In genomic region chr1:10640079-10640578, GRCh38 we compare ENCODE assay signal across 15 cellular contexts.
A peak's percentile ranks its signal among the peaks of the same experiment; 100 is the strongest.
DNase-seq lines count a peak whose midpoint lies in the region; ATAC-seq, FAIRE-seq and TF ChIP-seq lines count a peak whose summit lies in the region.
"Had no signal": no experiment of that assay in that cellular context is flagged by ENCODE, and none has a peak within 500 bp of the region (broad histone marks: within the 10 kb centered on the region; RNA-seq: fewer than 3 reads in every experiment).

No MANE protein-coding gene starts in this region.

- no peaks in the 10 kb centered on the region for H3K36me3 Mint-ChIP-seq in chondrocyte (ENCODE audit: low read depth)

- peak; percentile 57 for ATAC-seq in Right ventricle myocardium inferior
- ATAC-seq in GM21786 (IDR thresholded peaks at IDR 0.05; ENCODE audit: unreplicated experiment): no peak
- ATAC-seq: activated CD8-positive, alpha-beta T cell treated with anti-CD3 and anti-CD28 coated beads, Interleukin-2, amount 10 ng/mL, durations not matched to agents 7 days and 5 days; activated naive CD8-positive, alpha-beta T cell treated with anti-CD3 and anti-CD28 coated beads, Interleukin-2, amount 50 U/mL, for 24 hours had no signal

- no peaks in the 10 kb centered on the region for H3K27me3 ChIP-seq in SJCRH30

- DNase-seq in Right ventricle myocardium inferior (ENCODE audit: missing footprints) (no peak), cardiac septum (ENCODE audit: low spot score) (no peak), SJCRH30 (peak; percentile 56 to 69), left kidney (ENCODE audit: low read depth, low spot score) (peak; percentile 52), GM12891 (ENCODE audit: insufficient read length, low spot score) (no peak), chondrocyte (ENCODE audit: low spot score) (no peak), mesenteric fat pad (ENCODE audit: low spot score) (no peak)
- DNase-seq: activated CD8-positive, alpha-beta T cell treated with anti-CD3 and anti-CD28 coated beads, Interleukin-2, amount 10 ng/mL, durations not matched to agents 7 days and 5 days; activated naive CD8-positive, alpha-beta T cell treated with anti-CD3 and anti-CD28 coated beads, Interleukin-2, amount 50 U/mL, for 24 hours; effector CD8-positive, alpha-beta T cell; GDM1; GM23248; NCI-H187; stimulated activated naive CD4-positive, alpha-beta T cell treated with Interleukin-2 at 50 U/mL for 16 hours had no signal

- H3K36me3 ChIP-seq in SJCRH30: no peaks in the 10 kb centered on the region

- H3K9me3 ChIP-seq in SJCRH30 (replicated peaks): no peaks in the 10 kb centered on the region

- peaks cover 16% of the 10 kb centered on the region for H3K4me1 Mint-ChIP-seq in chondrocyte (ENCODE audit: low read depth)

- no peak for TF ChIP-seq POLR2A in GM12891 (IDR thresholded peaks at IDR 0.05; ENCODE audit: low read depth, low read length)

- no peaks in the 10 kb centered on the region for H3K9me3 Mint-ChIP-seq in chondrocyte (ENCODE audit: low read depth)
- H3K9me3 Mint-ChIP-seq: activated naive CD8-positive, alpha-beta T cell treated with anti-CD3 and anti-CD28 coated beads, Interleukin-2, amount 50 U/mL, for 24 hours had no signal

- FAIRE-seq in GM12891 (lab: Jason Lieb, UNC): no peak

- peaks cover 19% of the 10 kb centered on the region for H3K4me1 ChIP-seq in SJCRH30

- no peak overlapping the region for H3K27ac ChIP-seq in SJCRH30
- H3K27ac ChIP-seq: GM23248 had no signal

- H3K4me3 ChIP-seq in SJCRH30: no peak overlapping the region
- H3K4me3 ChIP-seq: GM23248 had no signal

- intact Hi-C loops in Right ventricle myocardium inferior (cut with DNase I): loop anchor here (10.0 kb wide), 1 partner anchor 115 kb away; no protein-coding TSS in a partner anchor
- intact Hi-C loops in cardiac septum (cut with DNase I): no loop called here

- no peak for TF ChIP-seq CTCF in chondrocyte (IDR thresholded peaks at IDR 0.05)

- no peak overlapping the region for H3K4me3 Mint-ChIP-seq in chondrocyte (ENCODE audit: unreplicated experiment)
- H3K4me3 Mint-ChIP-seq: activated CD8-positive, alpha-beta T cell treated with anti-CD3 and anti-CD28 coated beads, Interleukin-2, amount 10 ng/mL, durations not matched to agents 7 days and 5 days; activated naive CD8-positive, alpha-beta T cell treated with anti-CD3 and anti-CD28 coated beads, Interleukin-2, amount 50 U/mL, for 24 hours had no signal

- H3K27me3 Mint-ChIP-seq in chondrocyte (ENCODE audit: low read depth): no peaks in the 10 kb centered on the region

- H3K27ac Mint-ChIP-seq in chondrocyte (ENCODE audit: unreplicated experiment): no peak overlapping the region
- H3K27ac Mint-ChIP-seq: activated CD8-positive, alpha-beta T cell treated with anti-CD3 and anti-CD28 coated beads, Interleukin-2, amount 10 ng/mL, durations not matched to agents 7 days and 5 days; activated naive CD8-positive, alpha-beta T cell treated with anti-CD3 and anti-CD28 coated beads, Interleukin-2, amount 50 U/mL, for 24 hours had no signal

TF ChIP-seq in GM12891, 5 proteins besides CTCF, POLR2A, EP300 and RAD21:
- TF ChIP-seq SPI1 (IDR thresholded peaks at IDR 0.05; ENCODE audit: low read depth, low read length) (no peak), PAX5 (IDR thresholded peaks at IDR 0.05; ENCODE audit: insufficient read depth, low read length, severe bottlenecking) (no peak), POU2F2 (IDR thresholded peaks at IDR 0.05; ENCODE audit: low read depth, low read length) (no peak), POLR2AphosphoS5 (IDR thresholded peaks at IDR 0.05; ENCODE audit: low read depth, low read length) (no peak), TAF1 (IDR thresholded peaks at IDR 0.05; ENCODE audit: low read depth, low read length) (no peak)

Comparison
In these comparisons a context has a peak if more than half of its experiments do, and no peak if none do; other contexts are left out.
1. DNase-seq: peak in SJCRH30 (2 of 2) and left kidney (single experiment); none in Right ventricle myocardium inferior (single experiment), cardiac septum (single experiment), GM12891 (single experiment), chondrocyte (single experiment) and mesenteric fat pad (single experiment).